In genomic region chr1:32901823-32902534, GRCh38 we compare ENCODE assay signal across 1 cellular context.
TF ChIP-seq lines count a peak whose summit lies in the region.

No MANE protein-coding gene starts in this region.

TF ChIP-seq in H1, 55 proteins besides CTCF, POLR2A, EP300 and RAD21:
- no peak for TF ChIP-seq POLR2AphosphoS5 (IDR thresholded peaks at IDR 0.05; ENCODE audit: low read depth, low read length)
- TF ChIP-seq ATF2 (IDR thresholded peaks at IDR 0.05; ENCODE audit: low read length), result no peak
- TF ChIP-seq FOSL1 (IDR thresholded peaks at IDR 0.05; ENCODE audit: insufficient read depth, low read depth, low read length), result no peak
- TF ChIP-seq SUZ12 (IDR thresholded peaks at IDR 0.05; ENCODE audit: low read length), result no peak
- no peak for TF ChIP-seq NRF1 (IDR thresholded peaks at IDR 0.05; ENCODE audit: low read depth, low read length)
- no peak for TF ChIP-seq JUN (IDR thresholded peaks at IDR 0.05; ENCODE audit: low read depth, low read length)
